1 cellular context compared by ENCODE assay signal in the genomic region with DNA sequence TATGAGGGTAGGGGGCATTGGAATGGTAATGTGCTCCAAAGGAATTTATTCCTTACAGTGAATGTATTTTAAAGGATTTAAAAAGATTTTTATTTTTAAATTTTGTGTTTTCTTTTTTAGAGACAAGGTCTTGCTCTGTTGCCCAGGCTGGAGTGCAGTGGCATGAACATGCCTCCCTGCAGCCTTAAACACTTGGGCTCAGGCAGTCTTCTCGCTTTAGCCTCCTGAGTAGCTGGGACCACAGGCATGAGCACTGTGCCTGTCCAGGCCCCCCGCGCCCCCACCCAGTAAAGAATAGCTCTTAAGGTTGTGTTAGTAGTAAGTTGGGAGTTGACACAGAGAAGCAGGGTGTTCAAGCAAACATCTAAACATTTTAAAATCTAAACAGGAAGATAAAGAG.
TF ChIP-seq lines count a peak whose summit lies in the region.

No MANE protein-coding gene starts in this region.

TF ChIP-seq in GM23338, 12 proteins besides CTCF, POLR2A, EP300 and RAD21 (continued from another document):
- no peak for TF ChIP-seq STAT1 (IDR thresholded peaks at IDR 0.05; ENCODE audit: unreplicated experiment)
